8 cellular contexts compared by ENCODE assay signal in the genomic region with DNA sequence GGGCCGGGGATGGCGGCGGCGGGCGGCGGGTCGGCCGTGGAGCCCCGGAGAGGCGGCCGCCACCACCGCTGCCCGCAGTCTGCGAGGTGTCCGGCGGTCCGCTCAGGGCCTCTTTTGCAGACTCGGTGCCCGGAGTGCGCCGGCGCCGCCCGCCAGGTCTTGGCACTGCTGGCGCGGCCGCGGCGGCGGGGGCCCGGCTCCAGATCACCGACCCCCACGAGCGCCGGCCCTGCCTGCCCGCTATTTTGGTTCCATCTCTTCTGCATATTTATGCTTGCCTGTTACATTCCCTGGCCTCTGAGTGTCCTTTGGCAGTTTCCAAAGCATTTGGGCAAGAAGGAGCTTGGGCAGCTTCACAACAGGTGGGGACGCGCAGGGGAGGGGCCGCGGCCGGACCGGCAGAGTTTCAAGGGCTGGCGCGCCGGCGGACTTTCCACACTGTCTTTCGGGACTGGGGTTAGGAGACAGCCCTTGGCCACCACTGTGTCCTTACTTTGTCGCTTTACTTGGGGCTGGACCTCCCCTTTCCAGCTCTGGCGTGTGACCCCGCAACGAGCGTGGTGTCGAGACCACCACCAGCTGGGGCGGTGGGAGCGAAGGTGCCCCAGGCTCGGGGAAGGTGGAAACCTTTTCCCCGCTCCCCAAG. TPM values are rescaled to one million over a fixed set of nuclear protein-coding genes. Genes with fewer than 3 reads are reported as not detected.
DNase-seq lines count a peak whose midpoint lies in the region; ATAC-seq and TF ChIP-seq lines count a peak whose summit lies in the region.

No MANE protein-coding gene starts in this region.

- peak overlapping the region; percentile 97 for H3K4me3 Mint-ChIP-seq in activated B cell treated with CpG ODN at 0.5 μM for 24 hours

- peaks cover 75% of the 10 kb centered on the region for H3K4me1 ChIP-seq in DOHH2 (ENCODE audit: control insufficient read depth, low read length)
- peaks cover 30% of the 10 kb centered on the region for H3K4me1 ChIP-seq in HUES64 (ENCODE audit: insufficient read depth, low read length)

- H3K4me3 ChIP-seq in DOHH2 (ENCODE audit: low read length) (peak overlapping the region; percentile 94), HUES64 (ENCODE audit: low read length) (peak overlapping the region; percentile 93), kidney epithelial cell (ENCODE audit: low read depth, low read length) (peak overlapping the region; percentile 54)

- ATAC-seq in GM21526 (IDR thresholded peaks at IDR 0.05; ENCODE audit: low FRiP score, unreplicated experiment) = peak; percentile 29
- peak; percentile 29 for ATAC-seq in activated B cell treated with CpG ODN at 0.5 μM for 24 hours (ENCODE audit: low read depth)

- H3K79me2 ChIP-seq in DOHH2 (ENCODE audit: control insufficient read depth, low read length) = peaks cover 53% of the 10 kb centered on the region

- peak overlapping the region; percentile 56 for H3K27ac ChIP-seq in DOHH2 (ENCODE audit: low read depth, low read length)
- H3K27ac ChIP-seq in HUES64 (ENCODE audit: low read depth, low read length) = peak overlapping the region; percentile 84; the same call in 1 of the 2 replicates

- H3K9ac ChIP-seq in HUES64 (ENCODE audit: low read depth, low read length) = peak overlapping the region; percentile 88

- peaks cover 9% of the 10 kb centered on the region for H4K20me1 ChIP-seq in DOHH2 (ENCODE audit: control insufficient read depth, insufficient read depth, low read depth, low read length)

- H3K27ac Mint-ChIP-seq in activated B cell treated with CpG ODN at 0.5 μM for 24 hours = peak overlapping the region; percentile 98

- POLR2A ChIA-PET in activated B cell treated with CpG ODN at 0.5 μM for 24 hours (lab: Charles Lee) = interaction anchor here (0.8 to 2.1 kb wide), 8 partner anchors 8 to 27 kb away, joined by 3 to 6 read pairs (median 3); no protein-coding TSS in a partner anchor

- DNase-seq in activated B cell treated with CpG ODN at 0.5 μM for 24 hours (peak; percentile 56), kidney epithelial cell (ENCODE audit: low read depth) (no peak), SHP77 treated with DMSO at 0.1 percent for 48 hours (lab: John Stamatoyannopoulos, UW) (no peak)
- DNase-seq in central memory CD4-positive, alpha-beta T cell = peak; percentile 29
- peak; percentile 19 for DNase-seq in stimulated activated CD4-positive, alpha-beta T cell treated with anti-CD3 and anti-CD28 coated beads, Interleukin-1b, Interleukin-23, amount 100 ng/mL, for 48 hours

- intact Hi-C loops in activated B cell treated with CpG ODN at 0.5 μM for 24 hours (cut with micrococcal nuclease) = loop anchor here (1.0 to 10.0 kb wide), 11 partner anchors 8 to 1795 kb away; a partner anchor contains a TSS

- H3K4me2 ChIP-seq in DOHH2 (ENCODE audit: low read length) = peak overlapping the region; percentile 93

- under 1% methylated on average over 57 of the region's 57 CpGs for WGBS in HUES64

- H3K27me3 Mint-ChIP-seq in activated B cell treated with CpG ODN at 0.5 μM for 24 hours = no peaks in the 10 kb centered on the region

- CTCF ChIA-PET in activated B cell treated with CpG ODN at 0.5 μM for 24 hours (lab: Charles Lee) = interaction anchor here (0.7 to 1.1 kb wide), 3 partner anchors 16 to 30 kb away, joined by 3 to 5 read pairs (median 5); no protein-coding TSS in a partner anchor

- no peaks in the 10 kb centered on the region for H3K9me2 ChIP-seq in DOHH2 (replicated peaks; ENCODE audit: control insufficient read depth, low read length)

- no peaks in the 10 kb centered on the region for H3K27me3 ChIP-seq in DOHH2 (ENCODE audit: control insufficient read depth, low read length)
- H3K27me3 ChIP-seq in HUES64 (ENCODE audit: insufficient read depth, low read length) = no peaks in the 10 kb centered on the region
- no peaks in the 10 kb centered on the region for H3K27me3 ChIP-seq in kidney epithelial cell (ENCODE audit: control insufficient read depth, insufficient read depth, low read length)

- peaks cover 8% of the 10 kb centered on the region for H3F3A ChIP-seq in DOHH2 (ENCODE audit: control insufficient read depth, insufficient read depth)

- peaks cover 72% of the 10 kb centered on the region for H3K4me1 Mint-ChIP-seq in activated B cell treated with CpG ODN at 0.5 μM for 24 hours

- H3K36me3 Mint-ChIP-seq in activated B cell treated with CpG ODN at 0.5 μM for 24 hours (ENCODE audit: low read depth) = peaks cover 6% of the 10 kb centered on the region

- no peaks in the 10 kb centered on the region for H3K9me3 ChIP-seq in DOHH2 (ENCODE audit: control insufficient read depth, insufficient read depth, low read length)
- no peaks in the 10 kb centered on the region for H3K9me3 ChIP-seq in HUES64 (ENCODE audit: insufficient read depth, low read depth, low read length)

- H3K36me3 ChIP-seq in DOHH2 (ENCODE audit: control insufficient read depth, low read length) (peaks cover 26% of the 10 kb centered on the region), HUES64 (ENCODE audit: insufficient read depth, low read length) (no peaks in the 10 kb centered on the region), kidney epithelial cell (ENCODE audit: control insufficient read depth, insufficient read depth, low read length) (no peaks in the 10 kb centered on the region)

- no peaks in the 10 kb centered on the region for H3K9me3 Mint-ChIP-seq in activated B cell treated with CpG ODN at 0.5 μM for 24 hours

- TF ChIP-seq CTCF in DOHH2 (IDR thresholded peaks at IDR 0.05; ENCODE audit: low read depth, low read length, poor library complexity, severe bottlenecking) = no peak
- no peak for TF ChIP-seq CTCF in activated B cell treated with CpG ODN at 0.5 μM for 24 hours (IDR thresholded peaks at IDR 0.05)
- no peak for TF ChIP-seq CTCF in kidney epithelial cell (IDR thresholded peaks at IDR 0.05; ENCODE audit: insufficient read depth, low read length, poor library complexity, severe bottlenecking)

RNA-seq across cellular contexts. Expression of a gene that starts 0.7 kb away (rescaled TPM):
- polyA plus RNA-seq in HUES64 (2013, experiment 1 of 2) = 7.1 TPM
- polyA plus RNA-seq in HUES64 (2013, experiment 2 of 2) = 8.9 TPM
- total RNA-seq in activated B cell treated with CpG ODN at 0.5 μM for 24 hours (30.0 and 35.0 TPM in 2 replicates), kidney epithelial cell (9.0 and 18.8 TPM in 2 replicates)

Comparison
In these comparisons a context has a peak if more than half of its experiments do, and no peak if none do; other contexts are left out.
1. DNase-seq: peak in activated B cell treated with CpG ODN at 0.5 μM for 24 hours (single experiment), central memory CD4-positive, alpha-beta T cell (single experiment) and stimulated activated CD4-positive, alpha-beta T cell treated with anti-CD3 and anti-CD28 coated beads, Interleukin-1b, Interleukin-23, amount 100 ng/mL, for 48 hours (single experiment); none in kidney epithelial cell (single experiment) and SHP77 treated with DMSO at 0.1 percent for 48 hours (single experiment).
2. Peak in every context shown above with its lines, with median percentiles within 50 percentile points of each other: H3K4me3 ChIP-seq.